In the genomic region with DNA sequence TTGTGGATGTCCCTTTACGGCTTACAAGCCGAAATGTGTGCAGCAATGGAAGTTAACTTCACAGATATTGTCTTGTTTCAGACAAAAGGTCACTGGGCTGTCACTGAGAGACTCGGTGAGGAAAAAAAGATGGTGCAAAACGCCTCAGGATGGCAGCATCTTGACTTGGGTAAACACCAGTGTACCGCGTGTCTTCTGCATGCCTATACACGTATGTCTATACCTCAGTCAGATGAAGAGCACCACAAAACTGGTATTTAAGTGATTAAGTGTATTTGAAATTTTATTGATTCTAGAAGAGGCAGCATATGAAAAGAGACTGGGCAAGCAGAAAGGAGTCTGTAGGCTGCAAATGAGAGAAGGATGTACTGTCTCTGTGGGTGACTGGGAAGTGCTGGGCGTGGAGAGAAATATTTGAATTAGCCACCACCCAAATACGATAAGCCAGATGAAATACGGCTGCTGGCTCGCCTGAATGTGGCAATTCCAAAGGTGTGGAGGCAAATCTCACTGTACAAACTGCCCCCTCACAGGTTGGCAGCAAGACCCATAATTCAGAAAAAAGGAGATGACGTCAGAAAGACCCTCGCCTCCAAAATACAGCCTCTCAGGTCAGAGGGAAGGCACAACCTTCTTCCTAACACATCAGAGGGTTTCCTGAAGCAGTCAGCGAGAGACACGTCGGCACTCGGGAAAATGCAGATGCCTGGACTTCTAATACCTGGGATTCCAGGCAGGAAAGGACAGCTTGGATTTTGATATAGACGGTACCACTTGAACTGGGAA, we compare ENCODE assay signal across 17 cellular contexts.
"Had no signal": no experiment of that assay in that cellular context is flagged by ENCODE, and none has a peak within 500 bp of the region (broad histone marks: within the 10 kb centered on the region; RNA-seq: fewer than 3 reads in every experiment).

No MANE protein-coding gene starts in this region.

- H3K9me3 Mint-ChIP-seq: activated B cell treated with CpG ODN at 0.5 μM for 24 hours; activated CD4-positive, alpha-beta T cell treated with anti-CD3 and anti-CD28 coated beads, Interleukin-2, amount 10 ng/mL, durations not matched to agents 7 days and 5 days; T-helper 1 cell treated with Interleukin-12 subunit alpha and Interleukin-12 subunit beta and Interleukin-4 antibody, amounts not matched to agents 30 μg/mL and 1 μg/mL, for 36 hours had no signal

- H3K27ac ChIP-seq: heart left ventricle, left ventricle myocardium inferior, spleen, upper lobe of right lung had no signal

- H3K27ac Mint-ChIP-seq: activated B cell treated with CpG ODN at 0.5 μM for 24 hours; activated CD4-positive, alpha-beta T cell treated with anti-CD3 and anti-CD28 coated beads, Interleukin-2, amount 10 ng/mL, durations not matched to agents 7 days and 5 days; T-helper 1 cell treated with Interleukin-12 subunit alpha and Interleukin-12 subunit beta and Interleukin-4 antibody, amounts not matched to agents 30 μg/mL and 1 μg/mL, for 36 hours had no signal

- H3K4me3 ChIP-seq: heart left ventricle, left ventricle myocardium inferior, spleen, upper lobe of right lung had no signal

- ATAC-seq: heart left ventricle, right cardiac atrium, SK-N-SH treated with all-trans-retinoic acid at 6 μM for 48 hours, upper lobe of right lung had no signal

- H3K4me1 ChIP-seq: left ventricle myocardium inferior, spleen had no signal

- DNase-seq: activated B cell treated with CpG ODN at 0.5 μM for 24 hours; activated CD4-positive, alpha-beta T cell treated with anti-CD3 and anti-CD28 coated beads, Interleukin-2, amount 10 ng/mL, durations not matched to agents 7 days and 5 days; activated CD8-positive, alpha-beta memory T cell treated with anti-CD3 and anti-CD28 coated beads for 24 hours; activated naive CD4-positive, alpha-beta T cell treated with Interleukin-2 at 50 U/mL for 16 hours; caudate nucleus; cortex of kidney; effector memory CD4-positive, alpha-beta T cell; heart left ventricle; islet precursor cell; left ventricle myocardium inferior; right cardiac atrium; spleen; stimulated activated CD4-positive, alpha-beta T cell treated with anti-CD3 and anti-CD28 coated beads, Interleukin-1b, Interleukin-23, amount 100 ng/mL, for 48 hours; stimulated activated naive CD4-positive, alpha-beta T cell; upper lobe of right lung had no signal

- H3K36me3 ChIP-seq: heart left ventricle, left ventricle myocardium inferior, spleen, upper lobe of right lung had no signal

- H3K4me1 Mint-ChIP-seq: activated B cell treated with CpG ODN at 0.5 μM for 24 hours; activated CD4-positive, alpha-beta T cell treated with anti-CD3 and anti-CD28 coated beads, Interleukin-2, amount 10 ng/mL, durations not matched to agents 7 days and 5 days had no signal

- H3K9me3 ChIP-seq: heart left ventricle, left ventricle myocardium inferior, spleen, upper lobe of right lung had no signal

- H3K4me3 Mint-ChIP-seq: activated B cell treated with CpG ODN at 0.5 μM for 24 hours; activated CD4-positive, alpha-beta T cell treated with anti-CD3 and anti-CD28 coated beads, Interleukin-2, amount 10 ng/mL, durations not matched to agents 7 days and 5 days; T-helper 1 cell treated with Interleukin-12 subunit alpha and Interleukin-12 subunit beta and Interleukin-4 antibody, amounts not matched to agents 30 μg/mL and 1 μg/mL, for 36 hours had no signal
